Comparison of ENCODE assay signal across 17 cellular contexts in genomic region chr18:7876354-7876753, GRCh38.
"Had no signal": no experiment of that assay in that cellular context is flagged by ENCODE, and none has a peak within 500 bp of the region (broad histone marks: within the 10 kb centered on the region; RNA-seq: fewer than 3 reads in every experiment).

No MANE protein-coding gene starts in this region.

- H3K9me3 ChIP-seq: adrenal gland, esophagus muscularis mucosa, mucosa of descending colon, testis, upper lobe of left lung had no signal

- H3K4me3 ChIP-seq: adrenal gland, esophagus muscularis mucosa, mucosa of descending colon, skin epidermis, testis, upper lobe of left lung had no signal

- H3K27me3 ChIP-seq: adrenal gland, esophagus muscularis mucosa, testis, upper lobe of left lung had no signal

- H3K27ac ChIP-seq: adrenal gland, esophagus muscularis mucosa, skin epidermis, testis, upper lobe of left lung had no signal

- DNase-seq: activated B cell treated with CpG ODN at 0.5 μM for 24 hours; activated CD4-positive, alpha-beta memory T cell treated with anti-CD3 and anti-CD28 coated beads for 36 hours; activated CD4-positive, alpha-beta T cell treated with anti-CD3 and anti-CD28 coated beads for 4 hours; activated gamma-delta T cell treated with Interleukin-2 at 50 U/mL for 16 hours; activated T-cell treated with anti-CD3 and anti-CD28 coated beads for 4 hours; adrenal gland; effector CD4-positive, alpha-beta T cell; hippocampal formation; mucosa of descending colon; naive B cell; right cardiac atrium; testis; upper lobe of left lung had no signal

- ATAC-seq: activated naive CD4-positive, alpha-beta T cell treated with anti-CD3 and anti-CD28 coated beads, Interleukin-2, amount 50 U/mL, for 72 hours; left lobe of liver; mucosa of descending colon; right cardiac atrium had no signal

- H3K4me1 ChIP-seq: testis had no signal

- H3K36me3 ChIP-seq: adrenal gland, esophagus muscularis mucosa, upper lobe of left lung had no signal
